14 cellular contexts compared by ENCODE assay signal in genomic region chr13:29934531-29935308, GRCh38.
DNase-seq lines count a peak whose midpoint lies in the region; ATAC-seq and TF ChIP-seq lines count a peak whose summit lies in the region.
"Had no signal": no experiment of that assay in that cellular context is flagged by ENCODE, and none has a peak within 500 bp of the region (broad histone marks: within the 10 kb centered on the region; RNA-seq: fewer than 3 reads in every experiment).

No MANE protein-coding gene starts in this region.

- POLR2A ChIA-PET in Caco-2 (lab: Charles Lee), result no interaction called here

- H3K27me3 Mint-ChIP-seq in Caco-2 (ENCODE audit: insufficient read depth, unreplicated experiment), result no peaks in the 10 kb centered on the region

- H3K9me3 ChIP-seq in right cardiac atrium (ENCODE audit: control insufficient read depth, low read length) (no peaks in the 10 kb centered on the region), left ventricle myocardium inferior (replicated peaks) (peaks cover 10% of the 10 kb centered on the region), Caco-2 (no peaks in the 10 kb centered on the region)

- no peaks in the 10 kb centered on the region for H3K36me3 Mint-ChIP-seq in Caco-2 (ENCODE audit: insufficient read depth, unreplicated experiment)

- no peak overlapping the region for H3K27ac ChIP-seq in right cardiac atrium (ENCODE audit: low read length)
- no peak overlapping the region for H3K27ac ChIP-seq in left ventricle myocardium inferior (replicated peaks)
- peak overlapping the region; percentile 61 for H3K27ac ChIP-seq in caudate nucleus (ENCODE audit: low read depth, low read length)
- H3K27ac ChIP-seq: HL-60, tibial nerve had no signal

- H3K27me3 ChIP-seq in right cardiac atrium (ENCODE audit: control insufficient read depth, insufficient read depth) (no peaks in the 10 kb centered on the region), left ventricle myocardium inferior (ENCODE audit: low read depth) (peaks cover 37% of the 10 kb centered on the region), Caco-2 (replicated peaks; ENCODE audit: control insufficient read depth, insufficient read depth, low read length) (no peaks in the 10 kb centered on the region)
- H3K27me3 ChIP-seq: tibial nerve had no signal

- 67% methylated on average over 7 of the region's 7 CpGs for WGBS in right cardiac atrium

- no peak overlapping the region for H3K4me3 Mint-ChIP-seq in Caco-2 (ENCODE audit: unreplicated experiment)

- ATAC-seq in right cardiac atrium, result peak; percentile 86 to 87
- ATAC-seq in stimulated activated naive CD8-positive, alpha-beta T cell treated with anti-CD3 and anti-CD28 coated beads, Interleukin-15, Interleukin-2, amounts not matched to agents 100 U/mL and 50 U/mL, for 24 hours, result peak; percentile 8
- no peak for ATAC-seq in GM21447 (IDR thresholded peaks at IDR 0.05; ENCODE audit: unreplicated experiment)

- H3K4me1 ChIP-seq in right cardiac atrium (ENCODE audit: control insufficient read depth, insufficient read depth, low read length) (peaks cover 5% of the 10 kb centered on the region), left ventricle myocardium inferior (no peaks in the 10 kb centered on the region), Caco-2 (no peaks in the 10 kb centered on the region)

- CTCF ChIA-PET in Caco-2 (lab: Charles Lee), result interaction anchor here (4.3 kb wide), 1 partner anchor 11 kb away, joined by 18 read pairs; no protein-coding TSS in a partner anchor

- no peak overlapping the region for H3K27ac Mint-ChIP-seq in Caco-2 (ENCODE audit: unreplicated experiment)

- BruUV-seq in Caco-2 (replicated peaks; lab: Mats Ljungman, UMichigan), result no TSS peak

- no peak overlapping the region for H3K4me3 ChIP-seq in right cardiac atrium (ENCODE audit: low read length)
- H3K4me3 ChIP-seq in left ventricle myocardium inferior, result no peak overlapping the region
- H3K4me3 ChIP-seq in Caco-2 (ENCODE audit: low read depth, low read length), result no peak overlapping the region
- H3K4me3 ChIP-seq: lung, tibial nerve had no signal

- H3K9me3 Mint-ChIP-seq in Caco-2 (ENCODE audit: unreplicated experiment), result no peaks in the 10 kb centered on the region

- intact Hi-C loops in right cardiac atrium (cut with DNase I), result no loop called here
- intact Hi-C loops in left ventricle myocardium inferior (cut with micrococcal nuclease), result no loop called here
- intact Hi-C loops in Caco-2 (cut with micrococcal nuclease; ENCODE audit: unreplicated experiment), result no loop called here

- DNase-seq in right cardiac atrium, result peak in 2 of 3 donors; percentile 47 to 63
- DNase-seq in left ventricle myocardium inferior, result no peak
- peak; percentile 64 for DNase-seq in NCI-H345 treated with DMSO at 0.1 percent for 48 hours (lab: John Stamatoyannopoulos, UW; ENCODE audit: unreplicated experiment)
- DNase-seq in caudate nucleus (lab: John Stamatoyannopoulos, UW), result peak in 46 of 61 donors; percentile 14 to 95 (median 63)
- DNase-seq in stimulated activated naive CD8-positive, alpha-beta T cell treated with anti-CD3 and anti-CD28 coated beads, Interleukin-15, Interleukin-2, amounts not matched to agents 100 U/mL and 50 U/mL, for 24 hours, result peak; percentile 13
- DNase-seq in Caco-2, result no peak
- no peak for DNase-seq in NAMALWA (ENCODE audit: low spot score)
- DNase-seq: cortex of kidney, foreskin melanocyte, MM.1S had no signal

- TF ChIP-seq CTCF in left ventricle myocardium inferior (IDR thresholded peaks at IDR 0.05; ENCODE audit: borderline replicate concordance), result no peak
- TF ChIP-seq CTCF in Caco-2 (IDR thresholded peaks at IDR 0.05; ENCODE audit: insufficient read depth in 1 of 2, low read depth in 1 of 2, low read length in 1 of 2, severe bottlenecking in 1 of 2, unreplicated experiment in 1 of 2), result no peak

- H3K4me1 Mint-ChIP-seq in Caco-2 (ENCODE audit: low read depth, unreplicated experiment), result peaks cover 5% of the 10 kb centered on the region

- H3K36me3 ChIP-seq in left ventricle myocardium inferior (no peaks in the 10 kb centered on the region), Caco-2 (ENCODE audit: control insufficient read depth, insufficient read depth, low read length) (no peaks in the 10 kb centered on the region)
- H3K36me3 ChIP-seq: tibial nerve had no signal

Comparison
In these comparisons a context has a peak if more than half of its experiments do, and no peak if none do; other contexts are left out.
1. DNase-seq: peak in right cardiac atrium (2 of 3), NCI-H345 treated with DMSO at 0.1 percent for 48 hours (single experiment), caudate nucleus (46 of 61) and stimulated activated naive CD8-positive, alpha-beta T cell treated with anti-CD3 and anti-CD28 coated beads, Interleukin-15, Interleukin-2, amounts not matched to agents 100 U/mL and 50 U/mL, for 24 hours (single experiment); none in left ventricle myocardium inferior (single experiment), Caco-2 (0 of 2) and NAMALWA (single experiment).